Comparison of ENCODE assay signal across 1 cellular context in the genomic region with DNA sequence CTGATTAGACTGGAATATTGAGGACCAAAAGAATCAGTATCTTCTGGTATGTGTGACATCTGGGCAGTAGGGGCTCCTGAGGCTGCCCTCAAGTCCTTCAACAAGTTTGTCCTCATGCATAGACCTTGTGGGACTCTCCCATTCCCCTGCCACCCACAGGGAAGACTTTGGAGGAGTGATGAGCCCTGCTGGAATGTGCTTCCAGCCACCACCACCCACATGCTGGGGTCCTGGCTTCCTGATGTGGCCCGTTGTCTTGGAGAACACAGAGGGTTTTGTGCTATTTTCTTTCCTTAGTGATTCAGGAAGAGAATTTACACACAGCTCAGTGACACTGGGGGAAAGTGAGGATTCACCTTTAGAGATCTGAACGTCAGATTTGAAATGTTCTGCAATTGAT.
A peak's percentile ranks its signal among the peaks of the same experiment; 100 is the strongest.
TF ChIP-seq lines count a peak whose summit lies in the region.

No MANE protein-coding gene starts in this region.

TF ChIP-seq in H1, 55 proteins besides CTCF, POLR2A, EP300 and RAD21 (continued from another document):
- TF ChIP-seq, protein P1, sequence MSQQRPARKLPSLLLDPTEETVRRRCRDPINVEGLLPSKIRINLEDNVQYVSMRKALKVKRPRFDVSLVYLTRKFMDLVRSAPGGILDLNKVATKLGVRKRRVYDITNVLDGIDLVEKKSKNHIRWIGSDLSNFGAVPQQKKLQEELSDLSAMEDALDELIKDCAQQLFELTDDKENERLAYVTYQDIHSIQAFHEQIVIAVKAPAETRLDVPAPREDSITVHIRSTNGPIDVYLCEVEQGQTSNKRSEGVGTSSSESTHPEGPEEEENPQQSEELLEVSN (IDR thresholded peaks at IDR 0.05), result peak; percentile 25; the same call in 1 of the 2 replicates
- TF ChIP-seq JUN (IDR thresholded peaks at IDR 0.05; ENCODE audit: low read depth, low read length) (no peak), GTF2F1 (IDR thresholded peaks at IDR 0.05; ENCODE audit: borderline replicate concordance, low read depth, low read length) (no peak), MAX (IDR thresholded peaks at IDR 0.05) (0 out of 2 replicates have a peak, but pooled peaks have one; percentile 21), TAF7 (optimal IDR thresholded peaks at IDR 0.05; ENCODE audit: borderline replicate concordance, low read depth, low read length) (no peak), RNF2 (IDR thresholded peaks at IDR 0.05; ENCODE audit: borderline replicate concordance, low read depth, low read length, missing control alignments, poor library complexity, severe bottlenecking) (no peak), SIX5 (IDR thresholded peaks at IDR 0.05; ENCODE audit: low read depth, low read length) (no peak), TEAD4 (IDR thresholded peaks at IDR 0.05; ENCODE audit: low read depth, low read length) (peak; percentile 62), GABPA (IDR thresholded peaks at IDR 0.05; ENCODE audit: borderline replicate concordance, insufficient read depth, low read length) (no peak)
- TF ChIP-seq, protein P2, sequence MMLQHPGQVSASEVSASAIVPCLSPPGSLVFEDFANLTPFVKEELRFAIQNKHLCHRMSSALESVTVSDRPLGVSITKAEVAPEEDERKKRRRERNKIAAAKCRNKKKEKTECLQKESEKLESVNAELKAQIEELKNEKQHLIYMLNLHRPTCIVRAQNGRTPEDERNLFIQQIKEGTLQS (IDR thresholded peaks at IDR 0.05; ENCODE audit: insufficient read depth, low read depth, low read length), result no peak
